Comparison of ENCODE assay signal across 8 cellular contexts in the genomic region with DNA sequence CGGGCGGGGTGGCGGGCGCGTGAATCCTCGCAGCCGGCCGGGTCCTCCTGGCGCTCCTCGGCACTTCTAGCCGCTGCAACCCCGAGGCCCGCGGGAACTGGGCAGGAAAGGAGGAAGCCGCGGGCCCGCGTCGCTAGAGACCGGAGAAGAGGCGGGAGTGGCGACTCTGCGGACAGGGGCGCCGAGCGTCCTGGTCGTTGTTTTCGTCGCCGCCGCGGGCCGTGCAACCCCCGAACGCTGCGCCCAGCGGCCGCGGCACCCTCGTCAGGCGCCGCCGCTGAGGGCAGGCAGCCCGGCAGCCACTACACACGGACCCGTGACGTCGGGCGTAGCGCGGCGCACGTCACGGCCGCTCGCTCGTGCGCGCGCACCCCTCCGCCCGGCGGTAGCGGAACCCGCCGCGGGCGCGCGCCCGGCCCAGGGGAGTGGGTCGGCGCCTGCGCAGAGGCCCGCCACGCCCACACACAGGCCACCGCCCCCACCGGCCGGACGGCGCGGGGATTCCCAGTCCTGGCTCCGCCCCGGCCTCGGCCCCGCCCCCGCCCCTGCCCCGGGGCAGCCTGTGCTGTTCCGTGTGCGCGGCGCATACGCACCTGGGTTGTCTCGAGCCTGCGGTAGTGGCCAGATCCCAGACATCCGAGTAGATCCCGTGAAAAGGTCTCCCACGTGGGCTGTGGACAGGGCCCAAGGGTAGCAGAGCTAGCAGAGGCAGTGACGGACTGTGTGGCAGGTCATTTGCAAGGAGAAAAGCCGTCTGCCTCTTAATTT. TPM values are rescaled to one million over a fixed set of nuclear protein-coding genes. Genes with fewer than 3 reads are reported as not detected.
A peak's percentile ranks its signal among the peaks of the same experiment; 100 is the strongest.
DNase-seq lines count a peak whose midpoint lies in the region; ATAC-seq, FAIRE-seq and TF ChIP-seq lines count a peak whose summit lies in the region.

A gene with protein sequence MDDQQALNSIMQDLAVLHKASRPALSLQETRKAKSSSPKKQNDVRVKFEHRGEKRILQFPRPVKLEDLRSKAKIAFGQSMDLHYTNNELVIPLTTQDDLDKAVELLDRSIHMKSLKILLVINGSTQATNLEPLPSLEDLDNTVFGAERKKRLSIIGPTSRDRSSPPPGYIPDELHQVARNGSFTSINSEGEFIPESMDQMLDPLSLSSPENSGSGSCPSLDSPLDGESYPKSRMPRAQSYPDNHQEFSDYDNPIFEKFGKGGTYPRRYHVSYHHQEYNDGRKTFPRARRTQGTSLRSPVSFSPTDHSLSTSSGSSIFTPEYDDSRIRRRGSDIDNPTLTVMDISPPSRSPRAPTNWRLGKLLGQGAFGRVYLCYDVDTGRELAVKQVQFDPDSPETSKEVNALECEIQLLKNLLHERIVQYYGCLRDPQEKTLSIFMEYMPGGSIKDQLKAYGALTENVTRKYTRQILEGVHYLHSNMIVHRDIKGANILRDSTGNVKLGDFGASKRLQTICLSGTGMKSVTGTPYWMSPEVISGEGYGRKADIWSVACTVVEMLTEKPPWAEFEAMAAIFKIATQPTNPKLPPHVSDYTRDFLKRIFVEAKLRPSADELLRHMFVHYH (minus strand): TSS at position 321 of the 768 bp plus-strand sequence. CDS start 44,846 bp downstream, outside the sequence.

- TF ChIP-seq EP300 in HepG2 (IDR thresholded peaks at IDR 0.05; ENCODE audit: low read depth in 2 of 2, low read length in 2 of 2) (no peak; a peak in 2 of 4 replicates), HepG2 (CRISPR knock-in tag; IDR thresholded peaks at IDR 0.05; ENCODE audit: borderline replicate concordance) (no peak)

- peaks cover 29% of the 10 kb centered on the region for H3K36me3 Mint-ChIP-seq in dendritic cell treated with granulocyte-macrophage colony-stimulating factor and Interleukin-4, amounts not matched to agents 40 ng/mL and 50 ng/mL, for 4 days (ENCODE audit: low read depth)

- H3K27me3 ChIP-seq in BLaER1 treated with 17β-estradiol and CSF1 and Interleukin-3, amounts not matched to agents 10 nM and 100 nM: no peaks in the 10 kb centered on the region
- no peaks in the 10 kb centered on the region; a peak in 1 of 5 replicates for H3K27me3 ChIP-seq in HepG2 (ENCODE audit: control insufficient read depth in 1 of 2, insufficient read depth in 2 of 2, low read length in 2 of 2)

- FAIRE-seq in HepG2 (lab: Jason Lieb, UNC): no peak

- H3K4me1 ChIP-seq in BLaER1 treated with 17β-estradiol and CSF1 and Interleukin-3, amounts not matched to agents 10 nM and 100 nM: peaks cover 52 to 68% (median 60%) of the 10 kb centered on the region in 10 experiments
- peaks cover 52% of the 10 kb centered on the region for H3K4me1 ChIP-seq in HepG2 (ENCODE audit: insufficient read depth, low read length)

- POLR2A ChIA-PET in HepG2 (lab: Yijun Ruan, JAX): interaction anchor here (1.0 to 3.7 kb wide), 16 partner anchors 11 to 66 kb away, joined by 3 to 44 read pairs (median 7); a partner anchor contains a TSS

- CTCF ChIA-PET in HepG2 (lab: Yijun Ruan, JAX; ENCODE audit: low intra/inter-chr PET ratio, low total read pairs): no interaction called here

- peak within 1 kb of the TSS; percentile 79 to 98 (median 92) for H3K4me2 ChIP-seq in BLaER1 treated with 17β-estradiol and CSF1 and Interleukin-3, amounts not matched to agents 10 nM and 100 nM
- H3K4me2 ChIP-seq in HepG2 (ENCODE audit: low read depth, low read length): peak within 1 kb of the TSS; percentile 93

- intact Hi-C loops in dendritic cell treated with granulocyte-macrophage colony-stimulating factor and Interleukin-4, amounts not matched to agents 40 ng/mL and 50 ng/mL, for 4 days (cut with micrococcal nuclease): loop anchor here (1.0 to 2.0 kb wide), 2 partner anchors 23 to 35 kb away; no protein-coding TSS in a partner anchor
- intact Hi-C loops in HepG2 (cut with micrococcal nuclease; ENCODE audit: unreplicated experiment): loop anchor here (1.0 to 2.0 kb wide), 3 partner anchors 21 to 65 kb away; no protein-coding TSS in a partner anchor

- H3K27me3 Mint-ChIP-seq in dendritic cell treated with granulocyte-macrophage colony-stimulating factor and Interleukin-4, amounts not matched to agents 40 ng/mL and 50 ng/mL, for 4 days: no peaks in the 10 kb centered on the region

- TF ChIP-seq POLR2A in HepG2 (IDR thresholded peaks at IDR 0.05; ENCODE audit: insufficient read depth in 1 of 2, low read depth in 2 of 2, low read length in 2 of 2): peak; percentile 91 to 93

- peak within 1 kb of the TSS; percentile 99 to 100 (median 99) for H3K9ac ChIP-seq in BLaER1 treated with 17β-estradiol and CSF1 and Interleukin-3, amounts not matched to agents 10 nM and 100 nM
- peak within 1 kb of the TSS; percentile 100 for H3K9ac ChIP-seq in HepG2 (ENCODE audit: insufficient read depth, low read depth, low read length)

- peak; percentile 85 for TF ChIP-seq RAD21 in HepG2 (CRISPR knock-in tag; IDR thresholded peaks at IDR 0.05)

- WGBS in HepG2 (ENCODE audit: low lambda C conversion rate): 2% methylated on average over 20 of the region's 100 CpGs

- DNase-seq in NCI-H748 (lab: John Stamatoyannopoulos, UW; ENCODE audit: unreplicated experiment) (peak; percentile 89), HepG2 (ENCODE audit: low spot score) (peak; percentile 86)
- DNase-seq in activated CD4-positive, alpha-beta T cell treated with anti-CD3 and anti-CD28 coated beads, Interleukin-2, amount 50 U/mL, for 4 hours: peak; percentile 91
- DNase-seq in stimulated activated CD4-positive, alpha-beta T cell treated with anti-CD3 and anti-CD28 coated beads, Interleukin-2, amount 100 ng/mL, for 48 hours: peak; percentile 89 to 98

- no peaks in the 10 kb centered on the region for H3K9me3 ChIP-seq in BLaER1 treated with 17β-estradiol and CSF1 and Interleukin-3, amounts not matched to agents 10 nM and 100 nM (replicated peaks in 1 of 11)
- no peaks in the 10 kb centered on the region for H3K9me3 ChIP-seq in HepG2 (ENCODE audit: low read length)

- 0 out of 2 replicates have a peak, but pooled peaks have one; percentile 1 for TF ChIP-seq CTCF in HepG2 (CRISPR knock-in tag; IDR thresholded peaks at IDR 0.05)

- peaks cover 47% of the 10 kb centered on the region for H3K79me2 ChIP-seq in HepG2 (ENCODE audit: insufficient read depth, low read length)

- ATAC-seq in GM19328 (IDR thresholded peaks at IDR 0.05; ENCODE audit: unreplicated experiment) (peak; percentile 71), HG03469 (IDR thresholded peaks at IDR 0.05; ENCODE audit: unreplicated experiment) (peak; percentile 57), HepG2 (peak; percentile 83)

- H3K27ac ChIP-seq in BLaER1 treated with 17β-estradiol and CSF1 and Interleukin-3, amounts not matched to agents 10 nM and 100 nM: peak within 1 kb of the TSS; percentile 98 to 100 (median 99)
- peak within 1 kb of the TSS; percentile 99 for H3K27ac ChIP-seq in HepG2 (ENCODE audit: extremely low read length, insufficient read depth, low read length)

- H3K36me3 ChIP-seq in BLaER1 treated with 17β-estradiol and CSF1 and Interleukin-3, amounts not matched to agents 10 nM and 100 nM: peaks cover 0 to 21% (median 5%) of the 10 kb centered on the region in 11 experiments; a peak in 11 of 22 replicates
- H3K36me3 ChIP-seq in HepG2 (replicated peaks in 1 of 2; ENCODE audit: control insufficient read depth in 1 of 2, insufficient read depth in 2 of 2, low read length in 2 of 2): peaks cover 2 to 7% of the 10 kb centered on the region in 2 experiments; a peak in 2 of 5 replicates

- peaks cover 72% of the 10 kb centered on the region for H3K4me1 Mint-ChIP-seq in dendritic cell treated with granulocyte-macrophage colony-stimulating factor and Interleukin-4, amounts not matched to agents 40 ng/mL and 50 ng/mL, for 4 days (ENCODE audit: low read depth)

- H2AFZ ChIP-seq in HepG2 (ENCODE audit: low read length): peak within 1 kb of the TSS; percentile 22

- BruUV-seq in HepG2 (replicated peaks; lab: Mats Ljungman, UMichigan): no TSS peak

- in situ Hi-C loops in HepG2 (cut with HindIII; ENCODE audit: extremely low pct_ligation_motif_present, low pct_unique_long_range_greater_than_20kb): no loop called here

- H3K4me3 ChIP-seq in BLaER1 treated with 17β-estradiol and CSF1 and Interleukin-3, amounts not matched to agents 10 nM and 100 nM: peak within 1 kb of the TSS; percentile 83 to 98 (median 92)
- H3K4me3 ChIP-seq in HepG2 (replicated peaks in 1 of 3; ENCODE audit: insufficient read depth in 1 of 3, low read depth in 2 of 3, low read length in 3 of 3): peak within 1 kb of the TSS; percentile 87 to 95 (median 94)

- H3K9me3 Mint-ChIP-seq in dendritic cell treated with granulocyte-macrophage colony-stimulating factor and Interleukin-4, amounts not matched to agents 40 ng/mL and 50 ng/mL, for 4 days: no peaks in the 10 kb centered on the region

- H3K4me3 Mint-ChIP-seq in dendritic cell treated with granulocyte-macrophage colony-stimulating factor and Interleukin-4, amounts not matched to agents 40 ng/mL and 50 ng/mL, for 4 days: peak within 1 kb of the TSS; percentile 82

- H3K27ac Mint-ChIP-seq in dendritic cell treated with granulocyte-macrophage colony-stimulating factor and Interleukin-4, amounts not matched to agents 40 ng/mL and 50 ng/mL, for 4 days: peak within 1 kb of the TSS; percentile 97

- H4K20me1 ChIP-seq in BLaER1 treated with 17β-estradiol and CSF1 and Interleukin-3, amounts not matched to agents 10 nM and 100 nM: peaks cover 20 to 43% (median 40%) of the 10 kb centered on the region in 11 experiments; a peak in 19 of 22 replicates
- H4K20me1 ChIP-seq in HepG2 (ENCODE audit: insufficient read depth, low read length): peaks cover 22% of the 10 kb centered on the region

RNA-seq across cellular contexts. Expression of the gene that starts here (rescaled TPM):
- 37.2 and 56.1 TPM in 2 replicates for total RNA-seq in HepG2 (2016; rRNA removed; fragmentation: Illumina TruSeq; extraction: Trizol)
- 12.9 and 13.4 TPM in 2 replicates for total RNA-seq in HepG2 (2016; cell fraction: cytosol; rRNA removed; fragmentation: Illumina TruSeq; extraction: Trizol; ENCODE audit: low read depth)
- total RNA-seq in HepG2 (2016; cell fraction: insoluble cytoplasmic fraction; rRNA removed; fragmentation: Illumina TruSeq; extraction: Trizol): 35.8 and 54.1 TPM in 2 replicates
- total RNA-seq in HepG2 (2016; cell fraction: membrane; rRNA removed; fragmentation: Illumina TruSeq; extraction: Trizol): 28.2 and 32.6 TPM in 2 replicates
- total RNA-seq in HepG2 (2016; cell fraction: nucleus; rRNA removed; fragmentation: Illumina TruSeq; extraction: Trizol): 37.4 and 42.1 TPM in 2 replicates
- 11.2 and 12.2 TPM in 2 replicates for polyA plus RNA-seq in HepG2 (2011; rRNA removed)
- 5.1 and 7.6 TPM in 2 replicates for polyA plus RNA-seq in HepG2 (2011; cell fraction: cytosol; rRNA removed)
- polyA plus RNA-seq in HepG2 (2011; cell fraction: nucleus; rRNA removed): 18.1 and 21.8 TPM in 2 replicates
- 11.5 and 11.7 TPM in 2 replicates for polyA plus RNA-seq in HepG2 (2012)
- polyA plus RNA-seq in HepG2 (2016; cell fraction: cytosol; fragmentation: Illumina TruSeq; extraction: Trizol; ENCODE audit: low read depth): 0.44 and 0.68 TPM in 2 replicates
- 14.1 and 15.7 TPM in 2 replicates for polyA plus RNA-seq in HepG2 (2016; cell fraction: insoluble cytoplasmic fraction; fragmentation: Illumina TruSeq; extraction: Trizol; ENCODE audit: low read depth)
- polyA plus RNA-seq in HepG2 (2016; cell fraction: membrane; fragmentation: Illumina TruSeq; extraction: Trizol; ENCODE audit: low read depth): 3.3 and 3.5 TPM in 2 replicates
- 28.7 and 30.7 TPM in 2 replicates for polyA plus RNA-seq in HepG2 (2016; cell fraction: nucleus; fragmentation: Illumina TruSeq; extraction: Trizol; ENCODE audit: insufficient read depth, low read depth)
- 20.5 and 26.7 TPM in 2 replicates for polyA minus RNA-seq in HepG2 (2011; rRNA and poly(A)+ RNA removed; ENCODE audit: low replicate concordance)
- 43.5 and 45.0 TPM in 2 replicates for polyA minus RNA-seq in HepG2 (2011; cell fraction: cytosol; rRNA and poly(A)+ RNA removed)
- polyA minus RNA-seq in HepG2 (2011; cell fraction: nucleus; rRNA and poly(A)+ RNA removed): 46.0 and 46.6 TPM in 2 replicates

Comparison
In these comparisons a context has a peak if more than half of its experiments do, and no peak if none do; other contexts are left out.
1. Peak in every context shown above with its lines: DNase-seq, ATAC-seq, H3K4me3 ChIP-seq and H3K27ac ChIP-seq.